27 cellular contexts compared by ENCODE assay signal in the genomic region with DNA sequence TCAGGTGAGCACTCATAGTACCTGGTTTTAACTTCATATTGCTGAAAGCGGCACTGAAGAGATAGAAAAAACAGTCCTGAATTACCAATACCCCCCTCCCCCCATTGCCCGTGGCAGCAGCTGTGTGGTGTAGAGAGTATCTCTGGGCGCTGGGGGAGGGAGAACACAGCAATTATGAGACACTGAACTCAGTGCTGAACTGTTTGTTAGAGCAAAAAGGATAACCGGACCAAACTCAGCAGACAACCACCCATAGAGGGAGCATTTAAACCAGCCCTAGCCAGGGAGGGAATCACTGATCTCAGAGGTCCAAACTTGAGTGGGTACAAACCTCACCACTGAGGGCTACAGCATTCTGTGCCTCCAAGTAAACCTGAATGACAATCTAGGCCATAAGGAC.
"Had no signal": no experiment of that assay in that cellular context is flagged by ENCODE, and none has a peak within 500 bp of the region (broad histone marks: within the 10 kb centered on the region; RNA-seq: fewer than 3 reads in every experiment).

No MANE protein-coding gene starts in this region.

- H3K27ac Mint-ChIP-seq: naive B cell, nephron, progenitor cell of endocrine pancreas had no signal

- H3K27ac ChIP-seq: dorsolateral prefrontal cortex, esophagus muscularis mucosa, gastrocnemius medialis, heart right ventricle, pancreas, stomach, thoracic aorta, transverse colon had no signal

- ATAC-seq: gastrocnemius medialis, heart right ventricle, left cardiac atrium, left ventricle myocardium superior, pancreas, right cardiac atrium had no signal

- FAIRE-seq: endometrium, pancreas, small intestine had no signal

- DNase-seq: cortex of kidney; dorsolateral prefrontal cortex; effector CD8-positive, alpha-beta T cell; gastrocnemius medialis; heart right ventricle; hypothalamus; kidney; left cardiac atrium; left ventricle myocardium superior; mesenchymal stem cell; midbrain; naive B cell; occipital lobe; pancreas; right cardiac atrium; small intestine; stimulated activated CD4-positive, alpha-beta T cell treated with anti-CD3 and anti-CD28 coated beads, Interleukin-12 subunit alpha, Interleukin-12 subunit beta, amount 100 ng/mL, for 4 hours; stimulated activated naive CD4-positive, alpha-beta T cell; stomach; substantia nigra; transverse colon had no signal

- H3K4me1 ChIP-seq: esophagus muscularis mucosa, gastrocnemius medialis, heart right ventricle, pancreas, stomach, transverse colon had no signal

- H3K36me3 Mint-ChIP-seq: naive B cell had no signal

- H3K4me3 Mint-ChIP-seq: naive B cell, nephron had no signal

- H3K4me1 Mint-ChIP-seq: naive B cell had no signal

- H3K4me3 ChIP-seq: dorsolateral prefrontal cortex, esophagus muscularis mucosa, gastrocnemius medialis, heart right ventricle, lung, pancreas, stomach, thoracic aorta, transverse colon had no signal

- H3K27me3 Mint-ChIP-seq: naive B cell, progenitor cell of endocrine pancreas had no signal

- H3K27me3 ChIP-seq: esophagus muscularis mucosa, heart right ventricle, stomach, transverse colon had no signal

- H3K9me3 ChIP-seq: esophagus muscularis mucosa, gastrocnemius medialis, pancreas, stomach, thoracic aorta, transverse colon had no signal

- H3K36me3 ChIP-seq: esophagus muscularis mucosa, gastrocnemius medialis, heart right ventricle, pancreas, stomach, thoracic aorta, transverse colon had no signal
